ENCODE assay signal across 8 cellular contexts in the genomic region with DNA sequence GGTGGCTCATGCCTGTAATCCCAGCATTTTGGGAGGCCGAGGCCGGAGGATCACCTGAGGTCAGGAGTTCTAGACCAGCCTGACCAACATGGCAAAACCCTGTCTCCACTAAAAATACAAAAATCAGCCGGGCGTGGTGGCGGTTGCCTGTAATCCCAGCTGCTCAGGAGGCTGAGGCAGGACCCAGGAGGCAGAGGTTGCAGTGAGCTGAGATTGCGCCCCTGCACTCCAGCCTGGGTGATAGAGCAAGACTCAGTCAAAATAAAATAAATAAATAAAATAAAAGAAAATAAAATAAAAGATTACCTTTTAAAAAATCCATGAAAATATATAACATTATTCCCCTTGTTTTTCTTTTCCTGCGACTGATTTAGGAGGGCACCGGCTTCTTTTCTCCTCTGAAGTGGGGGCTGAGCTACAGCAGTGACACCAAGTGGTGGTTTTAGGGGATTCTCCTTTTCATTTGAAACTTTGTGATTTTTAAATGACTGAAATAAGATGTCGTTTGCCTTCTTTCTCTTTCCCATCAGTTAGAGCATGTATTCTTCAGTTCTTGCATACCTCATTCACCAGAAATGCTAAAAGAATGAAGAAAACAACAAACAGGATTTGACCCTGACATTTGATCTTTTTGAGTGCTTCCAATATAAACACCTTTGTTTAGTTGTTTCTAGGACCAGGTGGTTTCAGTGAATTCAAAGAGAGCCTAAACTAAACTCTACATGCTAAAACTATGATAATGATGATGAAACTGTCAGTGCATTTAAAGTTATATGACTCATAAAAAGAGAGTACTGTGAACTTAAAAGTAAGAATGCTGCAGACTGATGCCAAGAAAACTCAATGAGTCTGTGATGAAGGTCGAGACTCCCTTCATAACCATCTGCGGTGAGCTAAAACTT. TPM values are rescaled to one million over a fixed set of nuclear protein-coding genes. Genes with fewer than 3 reads are reported as not detected.
DNase-seq lines count a peak whose midpoint lies in the region; ATAC-seq and TF ChIP-seq lines count a peak whose summit lies in the region.

No MANE protein-coding gene starts in this region.

- TF ChIP-seq CTCF in fibroblast of the aortic adventitia (IDR thresholded peaks at IDR 0.05; ENCODE audit: insufficient read depth, low read length) (peak; percentile 44), natural killer cell (IDR thresholded peaks at IDR 0.05) (no peak)

- H3K9ac ChIP-seq in NT2/D1 (ENCODE audit: insufficient read length, low read depth), result no peak overlapping the region

- H3K27me3 ChIP-seq in NT2/D1 (ENCODE audit: insufficient read depth, insufficient read length), result no peaks in the 10 kb centered on the region

- H3K4me3 Mint-ChIP-seq in natural killer cell, result no peak overlapping the region

- no peaks in the 10 kb centered on the region for H3K36me3 ChIP-seq in NT2/D1 (ENCODE audit: insufficient read depth, insufficient read length, low read length)

- H3K27me3 Mint-ChIP-seq in natural killer cell (ENCODE audit: low read depth in 2 of 2), result peaks cover 3 to 7% of the 10 kb centered on the region in 2 donors

- DNase-seq in Daoy (ENCODE audit: low read depth), result peak; percentile 47
- peak; percentile 80 for DNase-seq in NT2/D1 (ENCODE audit: low read depth, low spot score)
- peak; percentile 66 for DNase-seq in fibroblast of the aortic adventitia (ENCODE audit: low read depth)
- DNase-seq in pulmonary artery endothelial cell (ENCODE audit: low read depth, low spot score), result peak; percentile 33
- DNase-seq in NCI-H187 (lab: John Stamatoyannopoulos, UW), result no peak
- DNase-seq in MV-4-11 (lab: John Stamatoyannopoulos, UW), result no peak
- DNase-seq in natural killer cell, result no peak

- H3K4me3 ChIP-seq in NT2/D1 (ENCODE audit: insufficient read length, low read depth) (no peak overlapping the region), fibroblast of the aortic adventitia (ENCODE audit: low read depth, low read length) (no peak overlapping the region)

- no peaks in the 10 kb centered on the region for H3K4me1 Mint-ChIP-seq in natural killer cell

- H3K4me1 ChIP-seq in NT2/D1 (ENCODE audit: insufficient read depth, insufficient read length), result no peaks in the 10 kb centered on the region

- intact Hi-C loops in natural killer cell (cut with micrococcal nuclease), result no loop called here

- H3K36me3 Mint-ChIP-seq in natural killer cell, result no peaks in the 10 kb centered on the region

- H3K27ac Mint-ChIP-seq in natural killer cell, result no peak overlapping the region

- H3K9me3 Mint-ChIP-seq in natural killer cell, result no peaks in the 10 kb centered on the region

- no peaks in the 10 kb centered on the region for H3K9me3 ChIP-seq in NT2/D1 (ENCODE audit: insufficient read depth, low read length)

- ATAC-seq in HG03039 (IDR thresholded peaks at IDR 0.05; ENCODE audit: unreplicated experiment) (peak; percentile 61), natural killer cell (no peak)

RNA-seq across cellular contexts. Expression of a gene that starts 22.6 kb away (rescaled TPM):
- total RNA-seq in Daoy (2014; rRNA removed; shearing (Covaris generic)), result 3.6 and 4.2 TPM in 2 replicates
- 0.45 and 16.1 TPM in 2 replicates for total RNA-seq in fibroblast of the aortic adventitia (ENCODE audit: low replicate concordance)
- total RNA-seq in pulmonary artery endothelial cell, result 2.4 and 13.8 TPM in 2 replicates
- total RNA-seq in natural killer cell, result 1 to 10 TPM in 1 of 3 donors, under 1 TPM in 2; 0.16 to 1.8 (median 0.52) TPM

Comparison
In these comparisons a context has a peak if more than half of its experiments do, and no peak if none do; other contexts are left out.
1. DNase-seq: peak in Daoy (single experiment), NT2/D1 (single experiment), fibroblast of the aortic adventitia (single experiment) and pulmonary artery endothelial cell (single experiment); none in NCI-H187 (0 of 2), MV-4-11 (single experiment) and natural killer cell (single experiment).